In genomic region chrX:15493118-15494082, GRCh38 we compare ENCODE assay signal across 8 cellular contexts. TPM values are rescaled to one million over a fixed set of nuclear protein-coding genes. Genes with fewer than 3 reads are reported as not detected.
DNase-seq lines count a peak whose midpoint lies in the region; ATAC-seq and TF ChIP-seq lines count a peak whose summit lies in the region.

Gene PIR, minus strand, starts transcription at chrX:15493333. Its CDS starts 2,076 bp downstream, at chrX:15491257.

- no peaks in the 10 kb centered on the region for H3K9me3 ChIP-seq in CD4-positive, alpha-beta memory T cell (ENCODE audit: control insufficient read depth in 1 of 2, low read length in 2 of 2)
- H3K9me3 ChIP-seq in endodermal cell (ENCODE audit: control insufficient read depth, low read length): no peaks in the 10 kb centered on the region
- no peaks in the 10 kb centered on the region for H3K9me3 ChIP-seq in mesenchymal stem cell (ENCODE audit: control insufficient read depth, low read length)

- peak within 1 kb of the TSS; percentile 78 for H3K9ac ChIP-seq in endodermal cell (ENCODE audit: extremely low read depth, low read length, poor library complexity, severe bottlenecking)
- peak within 1 kb of the TSS; percentile 84 for H3K9ac ChIP-seq in mesenchymal stem cell (ENCODE audit: low read length)

- DNase-seq in CD4-positive, alpha-beta memory T cell: peak; percentile 2 to 37 (median 14)
- DNase-seq in NCI-H774 (lab: John Stamatoyannopoulos, UW) (peak; percentile 75), endodermal cell (peak; percentile 99), mesenchymal stem cell (peak; percentile 87)
- peak; percentile 49 for DNase-seq in activated CD8-positive, alpha-beta T cell treated with anti-CD3 and anti-CD28 coated beads, Interleukin-2, amount 10 ng/mL, durations not matched to agents 7 days and 5 days
- peak; percentile 16 for DNase-seq in stimulated activated CD8-positive, alpha-beta memory T cell treated with anti-CD3 and anti-CD28 coated beads, Interleukin-15, amount 100 ng/mL, for 24 hours (ENCODE audit: low read depth)

- H3K18ac ChIP-seq in mesenchymal stem cell (ENCODE audit: low read depth in 1 of 2, low read length in 2 of 2): peak within 1 kb of the TSS; percentile 28

- no peak within 1 kb of the TSS for H2BK5ac ChIP-seq in mesenchymal stem cell (ENCODE audit: low read depth, low read length, poor library complexity, severe bottlenecking)

- H4K8ac ChIP-seq in mesenchymal stem cell (ENCODE audit: low read length): peak within 1 kb of the TSS; percentile 60

- H3K27me3 Mint-ChIP-seq in CD4-positive, alpha-beta memory T cell: peaks cover 0 to 4% of the 10 kb centered on the region in 2 donors
- peaks cover 5% of the 10 kb centered on the region for H3K27me3 Mint-ChIP-seq in activated CD8-positive, alpha-beta T cell treated with anti-CD3 and anti-CD28 coated beads, Interleukin-2, amount 10 ng/mL, durations not matched to agents 7 days and 5 days (ENCODE audit: low read depth)
- no peaks in the 10 kb centered on the region for H3K27me3 Mint-ChIP-seq in endodermal cell (ENCODE audit: insufficient read depth)

- peak within 1 kb of the TSS; percentile 63 for H2AFZ ChIP-seq in mesenchymal stem cell (ENCODE audit: low read depth, low read length)

- intact Hi-C loops in CD4-positive, alpha-beta memory T cell (cut with micrococcal nuclease): loop anchor here (1.0 kb wide), 1 partner anchor 182 kb away; no protein-coding TSS in a partner anchor

- no peak within 1 kb of the TSS for H2BK120ac ChIP-seq in mesenchymal stem cell (ENCODE audit: low read depth, low read length)

- no peaks in the 10 kb centered on the region for H3K36me3 ChIP-seq in CD4-positive, alpha-beta memory T cell (ENCODE audit: insufficient read depth, low read length)
- peaks cover 4% of the 10 kb centered on the region for H3K36me3 ChIP-seq in endodermal cell (ENCODE audit: control insufficient read depth, insufficient read depth, low read length)
- no peaks in the 10 kb centered on the region for H3K36me3 ChIP-seq in mesenchymal stem cell (ENCODE audit: control insufficient read depth in 1 of 2, insufficient read depth in 2 of 2, low read depth in 1 of 2, low read length in 2 of 2)

- ATAC-seq in GM19397 (IDR thresholded peaks at IDR 0.05; ENCODE audit: unreplicated experiment) (peak; percentile 98), HG03521 (IDR thresholded peaks at IDR 0.05; ENCODE audit: unreplicated experiment) (peak; percentile 97)
- ATAC-seq in activated CD8-positive, alpha-beta T cell treated with anti-CD3 and anti-CD28 coated beads, Interleukin-2, amount 10 ng/mL, durations not matched to agents 7 days and 5 days: peak; percentile 94

- H3K4me3 ChIP-seq in CD4-positive, alpha-beta memory T cell (ENCODE audit: low read length in 2 of 2): peak within 1 kb of the TSS; percentile 23 to 32
- H3K4me3 ChIP-seq in endodermal cell (ENCODE audit: low read length) (peak within 1 kb of the TSS; percentile 89), mesenchymal stem cell (ENCODE audit: insufficient read depth in 1 of 2, low read depth in 1 of 2, low read length in 2 of 2) (peak within 1 kb of the TSS; percentile 55 to 79)

- H3K27ac Mint-ChIP-seq in CD4-positive, alpha-beta memory T cell: no peak within 1 kb of the TSS
- no peak within 1 kb of the TSS for H3K27ac Mint-ChIP-seq in activated CD8-positive, alpha-beta T cell treated with anti-CD3 and anti-CD28 coated beads, Interleukin-2, amount 10 ng/mL, durations not matched to agents 7 days and 5 days
- H3K27ac Mint-ChIP-seq in endodermal cell: peak within 1 kb of the TSS; percentile 98

- no peaks in the 10 kb centered on the region for H3K36me3 Mint-ChIP-seq in CD4-positive, alpha-beta memory T cell
- H3K36me3 Mint-ChIP-seq in activated CD8-positive, alpha-beta T cell treated with anti-CD3 and anti-CD28 coated beads, Interleukin-2, amount 10 ng/mL, durations not matched to agents 7 days and 5 days (ENCODE audit: low read depth): no peaks in the 10 kb centered on the region
- H3K36me3 Mint-ChIP-seq in endodermal cell (ENCODE audit: low read depth): peaks cover 14% of the 10 kb centered on the region

- peaks cover 4 to 8% (median 5%) of the 10 kb centered on the region in 4 donors for H3K4me1 Mint-ChIP-seq in CD4-positive, alpha-beta memory T cell
- peaks cover 10% of the 10 kb centered on the region for H3K4me1 Mint-ChIP-seq in activated CD8-positive, alpha-beta T cell treated with anti-CD3 and anti-CD28 coated beads, Interleukin-2, amount 10 ng/mL, durations not matched to agents 7 days and 5 days (ENCODE audit: low read depth)
- H3K4me1 Mint-ChIP-seq in endodermal cell: peaks cover 15% of the 10 kb centered on the region

- H3K14ac ChIP-seq in mesenchymal stem cell (ENCODE audit: low read length in 2 of 2): no peak within 1 kb of the TSS

- peak; percentile 80 for TF ChIP-seq CTCF in endodermal cell (conservative IDR thresholded peaks at IDR 0.05)

- 9 to 40% methylated on average over 1 to 47 of the region's 48 CpGs for WGBS in endodermal cell (ENCODE audit: insufficient coverage in 1 of 2, insufficient read length in 1 of 2), 2 experiments
- WGBS in mesenchymal stem cell: 10% methylated on average over 35 of the region's 48 CpGs

- no peak within 1 kb of the TSS for H2AK5ac ChIP-seq in mesenchymal stem cell (ENCODE audit: low read length, severe bottlenecking)

- peak within 1 kb of the TSS; percentile 80 for H3K4me2 ChIP-seq in mesenchymal stem cell (ENCODE audit: low read length, poor library complexity, severe bottlenecking)

- H3K27me3 ChIP-seq in CD4-positive, alpha-beta memory T cell (ENCODE audit: insufficient read depth, low read length): no peaks in the 10 kb centered on the region
- no peaks in the 10 kb centered on the region for H3K27me3 ChIP-seq in endodermal cell (ENCODE audit: control insufficient read depth, insufficient read depth, low read length, poor library complexity, severe bottlenecking)
- peaks cover 0 to 13% of the 10 kb centered on the region in 2 experiments for H3K27me3 ChIP-seq in mesenchymal stem cell (ENCODE audit: control insufficient read depth in 1 of 2, insufficient read depth in 1 of 2, low read length in 2 of 2)

- H3K23ac ChIP-seq in mesenchymal stem cell (ENCODE audit: low read length in 2 of 2): no peak within 1 kb of the TSS

- POLR2A ChIA-PET in CD4-positive, alpha-beta memory T cell (lab: Charles Lee; ENCODE audit: partially characterized antibody): no interaction called here
- POLR2A ChIA-PET in activated CD8-positive, alpha-beta T cell treated with anti-CD3 and anti-CD28 coated beads, Interleukin-2, amount 10 ng/mL, durations not matched to agents 7 days and 5 days (lab: Charles Lee): no interaction called here

- H3K9me3 Mint-ChIP-seq in CD4-positive, alpha-beta memory T cell: no peaks in the 10 kb centered on the region
- no peaks in the 10 kb centered on the region for H3K9me3 Mint-ChIP-seq in activated CD8-positive, alpha-beta T cell treated with anti-CD3 and anti-CD28 coated beads, Interleukin-2, amount 10 ng/mL, durations not matched to agents 7 days and 5 days (ENCODE audit: insufficient read depth)
- no peaks in the 10 kb centered on the region for H3K9me3 Mint-ChIP-seq in endodermal cell

- H3K27ac ChIP-seq in CD4-positive, alpha-beta memory T cell (ENCODE audit: low read depth, low read length): no peak within 1 kb of the TSS
- H3K27ac ChIP-seq in endodermal cell (ENCODE audit: low read depth, low read length) (peak within 1 kb of the TSS; percentile 61), mesenchymal stem cell (ENCODE audit: low read length, poor library complexity, severe bottlenecking) (no peak within 1 kb of the TSS)

- peaks cover 3% of the 10 kb centered on the region for H3K4me1 ChIP-seq in CD4-positive, alpha-beta memory T cell (ENCODE audit: insufficient read depth, low read length)
- H3K4me1 ChIP-seq in endodermal cell (ENCODE audit: control insufficient read depth, insufficient read depth, low read length): no peaks in the 10 kb centered on the region
- no peaks in the 10 kb centered on the region for H3K4me1 ChIP-seq in mesenchymal stem cell (ENCODE audit: control insufficient read depth, insufficient read depth, low read depth, low read length)

- peak within 1 kb of the TSS; percentile 73 to 88 (median 80) for H3K4me3 Mint-ChIP-seq in CD4-positive, alpha-beta memory T cell
- H3K4me3 Mint-ChIP-seq in activated CD8-positive, alpha-beta T cell treated with anti-CD3 and anti-CD28 coated beads, Interleukin-2, amount 10 ng/mL, durations not matched to agents 7 days and 5 days: peak within 1 kb of the TSS; percentile 72
- H3K4me3 Mint-ChIP-seq in endodermal cell: peak within 1 kb of the TSS; percentile 74

- H3K4ac ChIP-seq in mesenchymal stem cell (ENCODE audit: low read depth in 1 of 2, low read length in 2 of 2): peak within 1 kb of the TSS in 1 of 2 experiments; percentile 15

- H3K79me1 ChIP-seq in mesenchymal stem cell (replicated peaks; ENCODE audit: low read length, poor library complexity, severe bottlenecking): no peaks in the 10 kb centered on the region

- no peak within 1 kb of the TSS for H2BK15ac ChIP-seq in mesenchymal stem cell (ENCODE audit: low read depth, poor library complexity, severe bottlenecking)

- peak within 1 kb of the TSS in 1 of 2 experiments; percentile 42 for H2BK12ac ChIP-seq in mesenchymal stem cell (ENCODE audit: low read length in 2 of 2)

- CTCF ChIA-PET in CD4-positive, alpha-beta memory T cell (lab: Charles Lee; ENCODE audit: partially characterized antibody): interaction anchor here (0.9 kb wide), 1 partner anchor 8 kb away, joined by 4 read pairs; no protein-coding TSS in a partner anchor
- CTCF ChIA-PET in activated CD8-positive, alpha-beta T cell treated with anti-CD3 and anti-CD28 coated beads, Interleukin-2, amount 10 ng/mL, durations not matched to agents 7 days and 5 days (lab: Charles Lee): no interaction called here

- H4K91ac ChIP-seq in mesenchymal stem cell (ENCODE audit: low read length): no peak within 1 kb of the TSS

RNA-seq across cellular contexts. Expression of gene PIR, which starts in this region (rescaled TPM):
- under 1 TPM in 1 of 2 experiments, not detected in 1; 0.53 TPM for total RNA-seq in CD4-positive, alpha-beta memory T cell
- not detected for polyA plus RNA-seq in CD4-positive, alpha-beta memory T cell
- under 1 TPM; 0.90 to 0.91 TPM for total RNA-seq in activated CD8-positive, alpha-beta T cell treated with anti-CD3 and anti-CD28 coated beads, Interleukin-2, amount 10 ng/mL, durations not matched to agents 7 days and 5 days
- total RNA-seq in endodermal cell: 10 to 100 TPM; 21.0 to 34.2 TPM
- polyA plus RNA-seq in endodermal cell (2013, experiment 1 of 2): 20.4 TPM
- 20.5 TPM for polyA plus RNA-seq in endodermal cell (2013, experiment 2 of 2)
- polyA plus RNA-seq in mesenchymal stem cell (2013, experiment 1 of 2): 26.5 TPM
- polyA plus RNA-seq in mesenchymal stem cell (2013, experiment 2 of 2): 27.1 TPM

Comparison
In these comparisons a context has a peak if more than half of its experiments do, and no peak if none do; other contexts are left out.
1. RNA of gene PIR (total RNA-seq): 21.0 to 34.2 TPM in endodermal cell; 0.90 to 0.91 TPM in activated CD8-positive, alpha-beta T cell treated with anti-CD3 and anti-CD28 coated beads, Interleukin-2, amount 10 ng/mL, durations not matched to agents 7 days and 5 days and 0.53 TPM in CD4-positive, alpha-beta memory T cell; every median in the first group is over 10 times any median in the second.
2. Peak in DNase-seq and H3K4me3 ChIP-seq in CD4-positive, alpha-beta memory T cell; RNA of the gene not detected or under 1 TPM.
3. Peak in DNase-seq and ATAC-seq in activated CD8-positive, alpha-beta T cell treated with anti-CD3 and anti-CD28 coated beads, Interleukin-2, amount 10 ng/mL, durations not matched to agents 7 days and 5 days; RNA of the gene not detected or under 1 TPM.
4. DNase-seq: peak in every context shown above with its lines; median percentile 99 in endodermal cell; 87 in mesenchymal stem cell; 75 in NCI-H774; 49 in activated CD8-positive, alpha-beta T cell treated with anti-CD3 and anti-CD28 coated beads, Interleukin-2, amount 10 ng/mL, durations not matched to agents 7 days and 5 days; 16 in stimulated activated CD8-positive, alpha-beta memory T cell treated with anti-CD3 and anti-CD28 coated beads, Interleukin-15, amount 100 ng/mL, for 24 hours; 14 in CD4-positive, alpha-beta memory T cell.
5. H3K4me3 ChIP-seq: peak in every context shown above with its lines; median percentile 89 in endodermal cell; 67 in mesenchymal stem cell; 28 in CD4-positive, alpha-beta memory T cell.
6. Peak in every context shown above with its lines, with median percentiles within 50 percentile points of each other: H3K4me3 Mint-ChIP-seq and ATAC-seq.